In the genomic region with DNA sequence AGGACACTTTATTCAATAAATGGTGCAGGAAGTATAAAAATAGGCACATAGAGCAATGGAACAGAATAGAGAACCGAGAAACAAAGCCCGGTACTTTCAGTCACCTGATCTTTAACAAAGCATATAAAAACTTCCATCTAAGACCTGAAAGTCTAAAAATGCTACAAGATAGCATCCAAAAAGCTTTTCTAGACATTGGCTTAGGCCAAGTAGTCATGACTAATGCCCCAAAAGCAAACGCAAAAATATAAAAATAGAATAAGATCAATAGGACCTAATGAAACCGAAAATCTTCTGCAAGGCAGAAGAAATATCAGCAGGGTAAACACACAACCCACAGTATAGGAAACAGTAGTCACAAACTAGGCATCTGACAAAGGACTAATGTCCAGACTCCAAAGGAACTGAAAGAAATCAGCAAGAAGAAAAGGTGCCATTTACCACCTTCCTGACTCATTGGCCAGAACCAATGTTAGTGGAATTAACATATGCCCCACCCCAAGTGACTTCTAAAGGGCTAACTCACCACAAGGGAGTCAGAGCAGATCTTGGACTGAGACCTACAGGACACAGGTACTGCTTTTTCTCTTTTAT, we compare ENCODE assay signal across 9 cellular contexts. TPM values are rescaled to one million over a fixed set of nuclear protein-coding genes. Genes with fewer than 3 reads are reported as not detected.
DNase-seq lines count a peak whose midpoint lies in the region; ATAC-seq and TF ChIP-seq lines count a peak whose summit lies in the region.
"Had no signal": no experiment of that assay in that cellular context is flagged by ENCODE, and none has a peak within 500 bp of the region (broad histone marks: within the 10 kb centered on the region; RNA-seq: fewer than 3 reads in every experiment).

No MANE protein-coding gene starts in this region.

- no peak for TF ChIP-seq EP300 in esophagus muscularis mucosa (IDR thresholded peaks at IDR 0.05)

- 53% methylated on average over 4 of the region's 4 CpGs for WGBS in esophagus muscularis mucosa

- H3K27me3 Mint-ChIP-seq in type B pancreatic cell: peaks cover 14% of the 10 kb centered on the region

- TF ChIP-seq POLR2A in GM18505 (IDR thresholded peaks at IDR 0.05; ENCODE audit: borderline replicate concordance, extremely low read depth, insufficient read depth, insufficient read length) (peak; percentile 54), esophagus muscularis mucosa (IDR thresholded peaks at IDR 0.05; ENCODE audit: low read depth) (no peak)

- H3K36me3 ChIP-seq in esophagus muscularis mucosa: no peaks in the 10 kb centered on the region

- no peak overlapping the region for H3K4me3 Mint-ChIP-seq in type B pancreatic cell

- peaks cover 0 to 43% (median 0%) of the 10 kb centered on the region in 4 donors for H3K27me3 ChIP-seq in esophagus muscularis mucosa

- peaks cover 6 to 16% (median 11%) of the 10 kb centered on the region in 4 donors for H3K4me1 ChIP-seq in esophagus muscularis mucosa

- no peak overlapping the region for H3K4me3 ChIP-seq in esophagus muscularis mucosa

- intact Hi-C loops in esophagus muscularis mucosa (cut with DNase I): no loop called here

- no peaks in the 10 kb centered on the region for H3K4me1 Mint-ChIP-seq in type B pancreatic cell (ENCODE audit: unreplicated experiment)

- no peaks in the 10 kb centered on the region for H3K9me3 Mint-ChIP-seq in type B pancreatic cell

- peak; percentile 10 for DNase-seq in esophagus muscularis mucosa (ENCODE audit: extremely low spot score)
- DNase-seq in KG1 (lab: John Stamatoyannopoulos, UW): no peak
- no peak for DNase-seq in cerebellar nuclear complex (lab: John Stamatoyannopoulos, UW)
- no peak for DNase-seq in type B pancreatic cell (ENCODE audit: extremely low spot score, unreplicated experiment)
- no peak for DNase-seq in Ammon's horn (ENCODE audit: low spot score)

- no peak overlapping the region for H3K27ac Mint-ChIP-seq in type B pancreatic cell

- peaks cover 0 to 8% (median 2%) of the 10 kb centered on the region in 4 donors for H3K9me3 ChIP-seq in esophagus muscularis mucosa

- TF ChIP-seq CTCF in esophagus muscularis mucosa (IDR thresholded peaks at IDR 0.05) (no peak), type B pancreatic cell (conservative IDR thresholded peaks at IDR 0.05) (no peak)

- peak overlapping the region in 1 of 4 donors; percentile 17 for H3K27ac ChIP-seq in esophagus muscularis mucosa (replicated peaks in 1 of 4)
- H3K27ac ChIP-seq: HL-60 had no signal

- H3K36me3 Mint-ChIP-seq in type B pancreatic cell: no peaks in the 10 kb centered on the region

- peak; percentile 65 for ATAC-seq in GM18505 (IDR thresholded peaks at IDR 0.05; ENCODE audit: unreplicated experiment)
- peak; percentile 78 for ATAC-seq in GM21423 (IDR thresholded peaks at IDR 0.05; ENCODE audit: unreplicated experiment)
- ATAC-seq in HG03469 (IDR thresholded peaks at IDR 0.05; ENCODE audit: unreplicated experiment): peak; percentile 47

RNA-seq across cellular contexts. Expression of gene CEACAM21, which starts 40.8 kb away (rescaled TPM):
- 1 to 10 TPM in 1 of 4 donors, under 1 TPM in 1, not detected in 2; 0.83 to 1.8 TPM for total RNA-seq in esophagus muscularis mucosa
- not detected in 2 replicates for total RNA-seq in type B pancreatic cell (ENCODE audit: low replicate concordance)
